ENCODE assay signal across 1 cellular context in genomic region chr4:139314047-139314800, GRCh38.
TF ChIP-seq lines count a peak whose summit lies in the region.

No MANE protein-coding gene starts in this region.

TF ChIP-seq in GM23338, 12 proteins besides CTCF, POLR2A, EP300 and RAD21:
- no peak for TF ChIP-seq REST (IDR thresholded peaks at IDR 0.05; ENCODE audit: unreplicated experiment)
- TF ChIP-seq ZNF114 (CRISPR knock-in tag; IDR thresholded peaks at IDR 0.05), result no peak
- no peak for TF ChIP-seq JUNB (IDR thresholded peaks at IDR 0.05; ENCODE audit: unreplicated experiment)
